Comparison of ENCODE assay signal across 20 cellular contexts in the genomic region with DNA sequence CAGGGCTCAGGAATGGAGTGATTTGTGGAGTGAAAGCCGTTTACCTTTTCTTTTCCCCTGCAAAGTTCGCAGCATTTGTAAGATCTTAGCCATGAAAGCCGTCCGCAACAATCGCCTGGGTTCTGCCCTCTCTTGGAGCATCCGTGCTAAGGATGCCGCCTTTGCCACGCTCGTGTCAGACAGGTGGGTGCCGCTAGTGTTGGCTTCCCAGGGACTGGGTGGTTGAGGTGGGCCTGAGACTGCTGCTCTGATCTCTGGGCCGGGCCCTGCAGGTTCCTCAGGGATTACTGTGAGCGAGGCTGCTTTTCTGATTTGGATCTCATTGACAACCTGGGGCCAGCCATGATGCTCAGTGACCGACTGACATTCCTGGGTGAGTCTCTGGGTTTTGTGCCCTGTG. TPM values are rescaled to one million over a fixed set of nuclear protein-coding genes. Genes with fewer than 3 reads are reported as not detected.
DNase-seq lines count a peak whose midpoint lies in the region; ATAC-seq, FAIRE-seq and TF ChIP-seq lines count a peak whose summit lies in the region.
"Had no signal": no experiment of that assay in that cellular context is flagged by ENCODE, and none has a peak within 500 bp of the region (broad histone marks: within the 10 kb centered on the region; RNA-seq: fewer than 3 reads in every experiment).

No MANE protein-coding gene starts in this region.

- H3K4me1 ChIP-seq in BLaER1 treated with 17β-estradiol and CSF1 and Interleukin-3, amounts not matched to agents 10 nM and 100 nM, result peaks cover 24 to 53% (median 48%) of the 10 kb centered on the region in 10 experiments
- H3K4me1 ChIP-seq in K562 (replicated peaks in 1 of 2; ENCODE audit: control insufficient read depth in 2 of 2, insufficient read depth in 2 of 2, low read length in 2 of 2), result peaks cover 0 to 3% of the 10 kb centered on the region in 2 experiments; a peak in 1 of 5 replicates
- H3K4me1 ChIP-seq in osteoblast (ENCODE audit: insufficient read depth, low read length), result no peaks in the 10 kb centered on the region
- H3K4me1 ChIP-seq: Caco-2 had no signal

- intact Hi-C loops in K562 (cut with micrococcal nuclease), result no loop called here

- POLR2A ChIA-PET in K562 (lab: Yijun Ruan, JAX), result interaction anchor here (0.7 to 4.5 kb wide), 4 partner anchors 12 to 89 kb away, joined by 3 to 25 read pairs (median 6); a partner anchor contains a TSS

- no peak for ATAC-seq in K562
- no peak for ATAC-seq in GM21423 (IDR thresholded peaks at IDR 0.05; ENCODE audit: unreplicated experiment)
- ATAC-seq: GM12878, GM23338, HCT116 had no signal

- 98% methylated on average over 11 of the region's 13 CpGs for WGBS in K562 (ENCODE audit: insufficient coverage, low coverage, missing lambda C conversion rate)

- no peaks in the 10 kb centered on the region for H3K79me2 ChIP-seq in K562 (ENCODE audit: control insufficient read depth, insufficient read depth, low read length)
- H3K79me2 ChIP-seq in osteoblast (ENCODE audit: insufficient read depth, low read length), result no peaks in the 10 kb centered on the region

- H3K27me3 ChIP-seq in BLaER1 treated with 17β-estradiol and CSF1 and Interleukin-3, amounts not matched to agents 10 nM and 100 nM, result no peaks in the 10 kb centered on the region
- H3K27me3 ChIP-seq in K562 (ENCODE audit: control insufficient read depth in 2 of 2, insufficient read depth in 2 of 2, low read length in 2 of 2), result no peaks in the 10 kb centered on the region
- H3K27me3 ChIP-seq in osteoblast (ENCODE audit: insufficient read depth, low read length), result no peaks in the 10 kb centered on the region
- H3K27me3 ChIP-seq: BLaER1 had no signal

- H3K9me3 ChIP-seq in BLaER1 treated with 17β-estradiol and CSF1 and Interleukin-3, amounts not matched to agents 10 nM and 100 nM (replicated peaks in 1 of 11), result no peaks in the 10 kb centered on the region
- H3K9me3 ChIP-seq in K562 (replicated peaks; ENCODE audit: control insufficient read depth, insufficient read depth, low read depth, low read length) (no peaks in the 10 kb centered on the region), osteoblast (ENCODE audit: low read depth, low read length) (no peaks in the 10 kb centered on the region)
- H3K9me3 ChIP-seq: BLaER1, Caco-2 had no signal

- TF ChIP-seq RAD21 in K562 (CRISPR knock-in tag; conservative IDR thresholded peaks at IDR 0.05 in 1 of 2, IDR thresholded peaks at IDR 0.05 in 1 of 2), result no peak

- no peaks in the 10 kb centered on the region for H3K9me1 ChIP-seq in K562 (ENCODE audit: control insufficient read depth, insufficient read depth, low read length)

- no peak overlapping the region for H3K4me3 ChIP-seq in BLaER1 treated with 17β-estradiol and CSF1 and Interleukin-3, amounts not matched to agents 10 nM and 100 nM
- H3K4me3 ChIP-seq in K562 (no peak overlapping the region), osteoblast (ENCODE audit: insufficient read depth, low read length) (no peak overlapping the region)
- H3K4me3 ChIP-seq: BLaER1, GM12878, GM23338 had no signal

- CTCF ChIA-PET in K562 (lab: Yijun Ruan, JAX; ENCODE audit: low intra/inter-chr PET ratio), result interaction anchor here (0.6 kb wide), 1 partner anchor 554 kb away, joined by 4 read pairs; no protein-coding TSS in a partner anchor

- no peak for TF ChIP-seq EP300 in K562 (IDR thresholded peaks at IDR 0.05; ENCODE audit: low read length)

- no peak for FAIRE-seq in K562 (lab: Jason Lieb, UNC)
- FAIRE-seq: A204.1, G401.6, GM12878, GM19239 had no signal

- H2AFZ ChIP-seq in K562 (ENCODE audit: low read depth, low read length) (no peak overlapping the region), osteoblast (ENCODE audit: low read length) (no peak overlapping the region)
- H2AFZ ChIP-seq: GM23338 had no signal

- in situ Hi-C loops in K562 (cut with MboI), result no loop called here

- no TSS peak for BruUV-seq in K562 (replicated peaks; lab: Mats Ljungman, UMichigan)

- peaks cover 0 to 20% (median 0%) of the 10 kb centered on the region in 11 experiments; a peak in 8 of 22 replicates for H4K20me1 ChIP-seq in BLaER1 treated with 17β-estradiol and CSF1 and Interleukin-3, amounts not matched to agents 10 nM and 100 nM
- H4K20me1 ChIP-seq in K562 (replicated peaks; ENCODE audit: control insufficient read depth, insufficient read depth, low read length), result no peaks in the 10 kb centered on the region
- peaks cover 12% of the 10 kb centered on the region for H4K20me1 ChIP-seq in osteoblast (ENCODE audit: insufficient read depth, low read length)

- no peak overlapping the region; a peak in 4 of 22 replicates for H3K9ac ChIP-seq in BLaER1 treated with 17β-estradiol and CSF1 and Interleukin-3, amounts not matched to agents 10 nM and 100 nM
- no peak overlapping the region for H3K9ac ChIP-seq in K562 (ENCODE audit: insufficient read depth in 1 of 2, low read depth in 2 of 2, low read length in 2 of 2)
- H3K9ac ChIP-seq: BLaER1 had no signal

- DNase-seq in K562 (ENCODE audit: extremely low read depth in 1 of 4, low spot score in 3 of 4) (no peak), osteoblast (ENCODE audit: insufficient read length, low spot score, missing footprints) (peak; percentile 35), C1 segment of cervical spinal cord (lab: John Stamatoyannopoulos, UW) (no peak), SW480 (ENCODE audit: low spot score) (no peak)
- DNase-seq: Caco-2; CD4-positive, alpha-beta memory T cell; DMS153; DND-41; H9; HFFc6 had no signal

- TF ChIP-seq POLR2A in K562 (conservative IDR thresholded peaks at IDR 0.05), result no peak

- no peak overlapping the region for H3K4me2 ChIP-seq in BLaER1 treated with 17β-estradiol and CSF1 and Interleukin-3, amounts not matched to agents 10 nM and 100 nM
- H3K4me2 ChIP-seq in K562 (ENCODE audit: insufficient read depth, low read length), result no peak overlapping the region
- H3K4me2 ChIP-seq in osteoblast (ENCODE audit: insufficient read depth, low read length), result no peak overlapping the region
- H3K4me2 ChIP-seq: BLaER1, GM23338 had no signal

- peaks cover 80 to 92% (median 85%) of the 10 kb centered on the region in 11 experiments for H3K36me3 ChIP-seq in BLaER1 treated with 17β-estradiol and CSF1 and Interleukin-3, amounts not matched to agents 10 nM and 100 nM
- peaks cover 85% of the 10 kb centered on the region for H3K36me3 ChIP-seq in K562 (ENCODE audit: control insufficient read depth, insufficient read depth, low read length)
- H3K36me3 ChIP-seq in osteoblast (ENCODE audit: insufficient read depth, low read length), result peaks cover 76% of the 10 kb centered on the region

- peak overlapping the region in 6 of 11 experiments; percentile 14 to 97 (median 96); a peak in 10 of 22 replicates for H3K27ac ChIP-seq in BLaER1 treated with 17β-estradiol and CSF1 and Interleukin-3, amounts not matched to agents 10 nM and 100 nM
- H3K27ac ChIP-seq in K562 (ENCODE audit: extremely low read depth, low read depth, low read length) (no peak overlapping the region), osteoblast (ENCODE audit: low read depth, low read length) (no peak overlapping the region)
- H3K27ac ChIP-seq: 22Rv1, BLaER1 had no signal

- TF ChIP-seq CTCF in K562 (IDR thresholded peaks at IDR 0.05 in 2 of 3, conservative IDR thresholded peaks at IDR 0.05 in 1 of 3; ENCODE audit: insufficient read depth in 2 of 3, low read depth in 1 of 3, low read length in 3 of 3) (no peak), osteoblast (IDR thresholded peaks at IDR 0.05; ENCODE audit: extremely low read depth, low read depth, low read length) (no peak)

RNA-seq across cellular contexts. Expression of a gene that starts 27.3 kb away (rescaled TPM):
- 303 and 492 TPM in 2 replicates for total RNA-seq in K562 (2011; cell fraction: chromatin; rRNA removed; ENCODE audit: low replicate concordance)
- 243 and 287 TPM in 2 replicates for total RNA-seq in K562 (2011; cell fraction: nucleolus; rRNA removed)
- 239 and 282 TPM in 2 replicates for total RNA-seq in K562 (2011; cell fraction: nucleoplasm; rRNA removed)
- total RNA-seq in K562 (2014; rRNA removed) (50.2 and 52.4 TPM in 2 replicates), K562 (2014; rRNA removed; fragmentation: Illumina TruSeq; extraction: Trizol) (99.8 and 115 TPM in 2 replicates), K562 (2015; rRNA removed; fragmentation: Illumina TruSeq; extraction: Trizol) (77.1 and 81.2 TPM in 2 replicates), K562 (2021) (121 and 127 TPM in 2 replicates), osteoblast (26.4 and 26.5 TPM in 2 replicates)
- polyA plus RNA-seq in K562 (2011; rRNA removed) (128 and 135 TPM in 2 replicates), K562 (2014; fragmentation: Illumina TruSeq; extraction: Trizol) (82.2 and 83.7 TPM in 2 replicates), K562 (2014; fragmentation: Nextera tagmentation; extraction: Ambion mirVana) (100 to 1,000 TPM; 156 to 177 TPM), K562 (2014; rRNA removed) (110 and 116 TPM in 2 replicates)
- polyA plus RNA-seq in K562 (2011; cell fraction: cytosol; rRNA removed), result 184 and 192 TPM in 2 replicates
- 521 and 638 TPM in 2 replicates for polyA plus RNA-seq in K562 (2011; cell fraction: nucleus; rRNA removed)
- polyA plus RNA-seq in K562 (2012), result 56.6 and 88.3 TPM in 2 replicates
- 62.4 and 87.2 TPM in 2 replicates for polyA minus RNA-seq in K562 (2011; rRNA and poly(A)+ RNA removed)
- 45.2 and 54.1 TPM in 2 replicates for polyA minus RNA-seq in K562 (2011; cell fraction: cytosol; rRNA and poly(A)+ RNA removed)
- polyA minus RNA-seq in K562 (2011; cell fraction: nucleus; rRNA and poly(A)+ RNA removed), result 79.4 and 108 TPM in 2 replicates

RNA-seq across cellular contexts. Expression of a gene that starts 28.6 kb away (rescaled TPM):
- 229 and 410 TPM in 2 replicates for total RNA-seq in K562 (2011; cell fraction: chromatin; rRNA removed; ENCODE audit: low replicate concordance)
- 168 and 211 TPM in 2 replicates for total RNA-seq in K562 (2011; cell fraction: nucleolus; rRNA removed)
- 138 and 145 TPM in 2 replicates for total RNA-seq in K562 (2011; cell fraction: nucleoplasm; rRNA removed)
- total RNA-seq in K562 (2014; rRNA removed), result 16.3 and 27.7 TPM in 2 replicates
- 25.4 and 26.5 TPM in 2 replicates for total RNA-seq in K562 (2014; rRNA removed; fragmentation: Illumina TruSeq; extraction: Trizol)
- 21.3 and 23.7 TPM in 2 replicates for total RNA-seq in K562 (2015; rRNA removed; fragmentation: Illumina TruSeq; extraction: Trizol)
- total RNA-seq in K562 (2021), result 60.9 and 64.9 TPM in 2 replicates
- 40.9 and 74.6 TPM in 2 replicates for polyA plus RNA-seq in K562 (2011; rRNA removed)
- 24.6 and 25.5 TPM in 2 replicates for polyA plus RNA-seq in K562 (2011; cell fraction: cytosol; rRNA removed)
- 329 and 442 TPM in 2 replicates for polyA plus RNA-seq in K562 (2011; cell fraction: nucleus; rRNA removed)
- 65.7 and 79.7 TPM in 2 replicates for polyA plus RNA-seq in K562 (2012)
- 51.7 and 54.2 TPM in 2 replicates for polyA plus RNA-seq in K562 (2014; fragmentation: Illumina TruSeq; extraction: Trizol)
- polyA plus RNA-seq in K562 (2014; fragmentation: Nextera tagmentation; extraction: Ambion mirVana), result 1 to 10 TPM; 5.7 to 6.3 TPM
- 41.2 and 45.9 TPM in 2 replicates for polyA plus RNA-seq in K562 (2014; rRNA removed)
- polyA minus RNA-seq in K562 (2011; rRNA and poly(A)+ RNA removed), result 76.1 and 105 TPM in 2 replicates
- polyA minus RNA-seq in K562 (2011; cell fraction: cytosol; rRNA and poly(A)+ RNA removed), result 29.3 and 34.2 TPM in 2 replicates
- 52.4 and 72.0 TPM in 2 replicates for polyA minus RNA-seq in K562 (2011; cell fraction: nucleus; rRNA and poly(A)+ RNA removed)
- 9.0 and 12.1 TPM in 2 replicates for total RNA-seq in osteoblast

RNA-seq across cellular contexts. Expression of a gene that starts 28.9 kb away (rescaled TPM):
- 58.3 and 91.9 TPM in 2 replicates for total RNA-seq in K562 (2011; cell fraction: chromatin; rRNA removed; ENCODE audit: low replicate concordance)
- total RNA-seq in K562 (2011; cell fraction: nucleolus; rRNA removed), result 73.0 and 88.6 TPM in 2 replicates
- total RNA-seq in K562 (2011; cell fraction: nucleoplasm; rRNA removed), result 64.5 and 67.2 TPM in 2 replicates
- total RNA-seq in K562 (2014; rRNA removed) (115 and 137 TPM in 2 replicates), K562 (2014; rRNA removed; fragmentation: Illumina TruSeq; extraction: Trizol) (128 and 142 TPM in 2 replicates), K562 (2015; rRNA removed; fragmentation: Illumina TruSeq; extraction: Trizol) (124 and 132 TPM in 2 replicates), K562 (2021) (117 and 120 TPM in 2 replicates), osteoblast (43.6 and 45.6 TPM in 2 replicates)
- polyA plus RNA-seq in K562 (2011; rRNA removed) (90.8 and 115 TPM in 2 replicates), K562 (2014; fragmentation: Illumina TruSeq; extraction: Trizol) (140 and 153 TPM in 2 replicates), K562 (2014; fragmentation: Nextera tagmentation; extraction: Ambion mirVana) (100 to 1,000 TPM; 236 to 244 TPM), K562 (2014; rRNA removed) (107 and 126 TPM in 2 replicates)
- polyA plus RNA-seq in K562 (2011; cell fraction: cytosol; rRNA removed), result 83.0 and 98.9 TPM in 2 replicates
- 73.0 and 76.0 TPM in 2 replicates for polyA plus RNA-seq in K562 (2011; cell fraction: nucleus; rRNA removed)
- 60.3 and 98.2 TPM in 2 replicates for polyA plus RNA-seq in K562 (2012)
- 75.2 and 86.1 TPM in 2 replicates for polyA minus RNA-seq in K562 (2011; rRNA and poly(A)+ RNA removed)
- 34.9 and 44.7 TPM in 2 replicates for polyA minus RNA-seq in K562 (2011; cell fraction: cytosol; rRNA and poly(A)+ RNA removed)
- polyA minus RNA-seq in K562 (2011; cell fraction: nucleus; rRNA and poly(A)+ RNA removed), result 34.5 and 47.3 TPM in 2 replicates

RNA-seq across cellular contexts. Expression of a gene that starts 38.2 kb away (rescaled TPM):
- 28.8 and 42.4 TPM in 2 replicates for total RNA-seq in K562 (2011; cell fraction: chromatin; rRNA removed; ENCODE audit: low replicate concordance)
- 36.0 and 43.4 TPM in 2 replicates for total RNA-seq in K562 (2011; cell fraction: nucleolus; rRNA removed)
- 32.6 and 37.5 TPM in 2 replicates for total RNA-seq in K562 (2011; cell fraction: nucleoplasm; rRNA removed)
- total RNA-seq in K562 (2014; rRNA removed), result 22.4 and 25.2 TPM in 2 replicates
- 11.8 and 12.3 TPM in 2 replicates for total RNA-seq in K562 (2014; rRNA removed; fragmentation: Illumina TruSeq; extraction: Trizol)
- total RNA-seq in K562 (2015; rRNA removed; fragmentation: Illumina TruSeq; extraction: Trizol), result 13.2 and 14.0 TPM in 2 replicates
- total RNA-seq in K562 (2021), result 23.0 and 27.1 TPM in 2 replicates
- polyA plus RNA-seq in K562 (2011; rRNA removed), result 50.8 and 53.9 TPM in 2 replicates
- polyA plus RNA-seq in K562 (2011; cell fraction: cytosol; rRNA removed), result 71.3 and 91.1 TPM in 2 replicates
- 56.0 and 67.5 TPM in 2 replicates for polyA plus RNA-seq in K562 (2011; cell fraction: nucleus; rRNA removed)
- polyA plus RNA-seq in K562 (2012), result 28.0 and 61.3 TPM in 2 replicates
- 25.5 and 28.1 TPM in 2 replicates for polyA plus RNA-seq in K562 (2014; fragmentation: Illumina TruSeq; extraction: Trizol)
- 10 to 100 TPM; 46.7 to 63.8 TPM for polyA plus RNA-seq in K562 (2014; fragmentation: Nextera tagmentation; extraction: Ambion mirVana)
- polyA plus RNA-seq in K562 (2014; rRNA removed), result 30.6 and 36.0 TPM in 2 replicates
- polyA minus RNA-seq in K562 (2011; rRNA and poly(A)+ RNA removed), result 25.6 TPM in 2 replicates
- 13.5 and 16.8 TPM in 2 replicates for polyA minus RNA-seq in K562 (2011; cell fraction: cytosol; rRNA and poly(A)+ RNA removed)
- 8.3 and 15.0 TPM in 2 replicates for polyA minus RNA-seq in K562 (2011; cell fraction: nucleus; rRNA and poly(A)+ RNA removed)
- total RNA-seq in osteoblast, result 8.7 and 9.4 TPM in 2 replicates

RNA-seq across cellular contexts. Expression of a gene that starts 50.0 kb away (rescaled TPM):
- 15.8 and 22.4 TPM in 2 replicates for total RNA-seq in K562 (2011; cell fraction: chromatin; rRNA removed; ENCODE audit: low replicate concordance)
- total RNA-seq in K562 (2011; cell fraction: nucleolus; rRNA removed), result 14.9 and 18.3 TPM in 2 replicates
- total RNA-seq in K562 (2011; cell fraction: nucleoplasm; rRNA removed), result 30.7 and 43.9 TPM in 2 replicates
- 170 and 203 TPM in 2 replicates for total RNA-seq in K562 (2014; rRNA removed)
- 379 and 441 TPM in 2 replicates for total RNA-seq in K562 (2014; rRNA removed; fragmentation: Illumina TruSeq; extraction: Trizol)
- total RNA-seq in K562 (2015; rRNA removed; fragmentation: Illumina TruSeq; extraction: Trizol), result 361 and 419 TPM in 2 replicates
- total RNA-seq in K562 (2021), result 511 and 520 TPM in 2 replicates
- polyA plus RNA-seq in K562 (2011; rRNA removed), result 414 and 505 TPM in 2 replicates
- polyA plus RNA-seq in K562 (2011; cell fraction: cytosol; rRNA removed), result 43.5 and 104 TPM in 2 replicates
- polyA plus RNA-seq in K562 (2011; cell fraction: nucleus; rRNA removed), result 60.3 and 118 TPM in 2 replicates
- polyA plus RNA-seq in K562 (2012), result 290 and 393 TPM in 2 replicates
- 233 and 262 TPM in 2 replicates for polyA plus RNA-seq in K562 (2014; fragmentation: Illumina TruSeq; extraction: Trizol)
- polyA plus RNA-seq in K562 (2014; fragmentation: Nextera tagmentation; extraction: Ambion mirVana), result 100 to 1,000 TPM; 570 to 733 TPM
- 157 and 222 TPM in 2 replicates for polyA plus RNA-seq in K562 (2014; rRNA removed)
- polyA minus RNA-seq in K562 (2011; rRNA and poly(A)+ RNA removed), result 133 and 157 TPM in 2 replicates
- polyA minus RNA-seq in K562 (2011; cell fraction: cytosol; rRNA and poly(A)+ RNA removed), result 208 and 214 TPM in 2 replicates
- polyA minus RNA-seq in K562 (2011; cell fraction: nucleus; rRNA and poly(A)+ RNA removed), result 9.2 and 28.8 TPM in 2 replicates
- 92.6 and 96.4 TPM in 2 replicates for total RNA-seq in osteoblast

Comparison
In these comparisons a context has a peak if more than half of its experiments do, and no peak if none do; other contexts are left out.
1. H3K27ac ChIP-seq: peak in BLaER1 treated with 17β-estradiol and CSF1 and Interleukin-3, amounts not matched to agents 10 nM and 100 nM (6 of 11); none in K562 (single experiment) and osteoblast (single experiment).